23 cellular contexts compared by ENCODE assay signal in the genomic region with DNA sequence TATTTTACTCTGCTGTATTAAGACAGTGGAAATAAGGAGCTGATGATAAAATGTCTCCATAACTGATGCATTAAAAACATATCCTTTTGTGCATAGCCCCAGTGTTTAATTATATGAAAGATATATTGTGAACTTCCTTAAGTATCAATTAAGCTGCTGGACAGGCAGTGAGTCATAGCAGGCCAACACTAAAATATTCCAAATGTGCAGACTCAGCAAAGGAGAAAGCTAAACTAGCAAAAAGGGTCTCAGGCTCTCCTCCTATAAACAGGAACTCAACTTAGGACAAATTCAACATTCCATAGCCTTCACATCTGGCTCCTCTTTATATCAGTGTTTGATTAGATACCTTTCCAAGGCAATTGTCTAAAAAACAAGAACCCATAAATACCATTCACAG. TPM values are rescaled to one million over a fixed set of nuclear protein-coding genes. Genes with fewer than 3 reads are reported as not detected.
A peak's percentile ranks its signal among the peaks of the same experiment; 100 is the strongest.
DNase-seq lines count a peak whose midpoint lies in the region; ATAC-seq, FAIRE-seq and TF ChIP-seq lines count a peak whose summit lies in the region.
"Had no signal": no experiment of that assay in that cellular context is flagged by ENCODE, and none has a peak within 500 bp of the region (broad histone marks: within the 10 kb centered on the region; RNA-seq: fewer than 3 reads in every experiment).

No MANE protein-coding gene starts in this region.

- peaks cover 31% of the 10 kb centered on the region for H3K9me3 Mint-ChIP-seq in nephron progenitor cell
- H3K9me3 Mint-ChIP-seq in activated CD4-positive, alpha-beta T cell treated with anti-CD3 and anti-CD28 coated beads, Interleukin-2, amount 10 ng/mL, durations not matched to agents 24 days and 14 days = no peaks in the 10 kb centered on the region
- H3K9me3 Mint-ChIP-seq: CD4-positive, alpha-beta memory T cell had no signal

- H3K56ac ChIP-seq in IMR-90 (ENCODE audit: extremely low read depth, insufficient read depth, low read length) = no peak overlapping the region

- H3K36me3 Mint-ChIP-seq in nephron progenitor cell (ENCODE audit: low read depth) = no peaks in the 10 kb centered on the region
- H3K36me3 Mint-ChIP-seq in activated CD4-positive, alpha-beta T cell treated with anti-CD3 and anti-CD28 coated beads, Interleukin-2, amount 10 ng/mL, durations not matched to agents 24 days and 14 days (ENCODE audit: low read depth) = no peaks in the 10 kb centered on the region
- H3K36me3 Mint-ChIP-seq: CD4-positive, alpha-beta memory T cell had no signal

- H3K9ac ChIP-seq in BLaER1 treated with 17β-estradiol and CSF1 and Interleukin-3, amounts not matched to agents 10 nM and 100 nM = no peak overlapping the region
- H3K9ac ChIP-seq in IMR-90 (ENCODE audit: low read depth, low read length) = no peak overlapping the region
- H3K9ac ChIP-seq: SK-N-SH had no signal

- intact Hi-C loops in IMR-90 (cut with micrococcal nuclease) = no loop called here
- intact Hi-C loops in activated CD4-positive, alpha-beta T cell treated with anti-CD3 and anti-CD28 coated beads, Interleukin-2, amount 10 ng/mL, durations not matched to agents 24 days and 14 days (cut with micrococcal nuclease) = no loop called here
- intact Hi-C loops in spleen (cut with DNase I; ENCODE audit: low total_unique reads) = no loop called here
- intact Hi-C loops in heart left ventricle (cut with DNase I) = loop anchor here in 2 of 10 donors (10.0 kb wide), 1 partner anchor 86 kb away; no protein-coding TSS in a partner anchor

- no peak overlapping the region for H2BK5ac ChIP-seq in IMR-90 (ENCODE audit: low read depth, low read length, poor library complexity, severe bottlenecking)

- no peak overlapping the region for H3K4me3 ChIP-seq in BLaER1 treated with 17β-estradiol and CSF1 and Interleukin-3, amounts not matched to agents 10 nM and 100 nM
- H3K4me3 ChIP-seq in IMR-90 (ENCODE audit: insufficient read depth, low read depth, low read length) (no peak overlapping the region), bronchial epithelial cell (ENCODE audit: low read depth, low read length) (no peak overlapping the region), spleen (no peak overlapping the region), heart left ventricle (no peak overlapping the region)

- TF ChIP-seq CTCF in IMR-90 (conservative IDR thresholded peaks at IDR 0.05; ENCODE audit: low read depth, low read length) = no peak
- TF ChIP-seq CTCF in bronchial epithelial cell (IDR thresholded peaks at IDR 0.05; ENCODE audit: insufficient read depth, low read length, severe bottlenecking) = no peak
- TF ChIP-seq CTCF in nephron progenitor cell (IDR thresholded peaks at IDR 0.05) = no peak
- no peak for TF ChIP-seq CTCF in spleen (IDR thresholded peaks at IDR 0.05 in 8 of 11, conservative IDR thresholded peaks at IDR 0.05 in 3 of 11)
- no peak for TF ChIP-seq CTCF in heart left ventricle (IDR thresholded peaks at IDR 0.05)

- no peak overlapping the region for H3K18ac ChIP-seq in IMR-90 (ENCODE audit: low read depth, low read length)

- ATAC-seq in IMR-90 (ENCODE audit: low read depth) = no peak
- no peak for ATAC-seq in GM19023 (IDR thresholded peaks at IDR 0.05; ENCODE audit: unreplicated experiment)
- no peak for ATAC-seq in heart left ventricle
- ATAC-seq: PC-3 had no signal

- H2BK20ac ChIP-seq in IMR-90 (ENCODE audit: low read depth, low read length) = no peak overlapping the region

- no peak overlapping the region for H3K27ac ChIP-seq in BLaER1 treated with 17β-estradiol and CSF1 and Interleukin-3, amounts not matched to agents 10 nM and 100 nM
- H3K27ac ChIP-seq in IMR-90 (ENCODE audit: insufficient read depth, low read length) = no peak overlapping the region
- H3K27ac ChIP-seq in spleen = peak overlapping the region in 1 of 8 donors; percentile 6
- no peak overlapping the region for H3K27ac ChIP-seq in heart left ventricle

- no peaks in the 10 kb centered on the region for H3K9me1 ChIP-seq in IMR-90 (ENCODE audit: insufficient read depth, low read length)

- H2BK120ac ChIP-seq in IMR-90 (ENCODE audit: low read depth, low read length) = no peak overlapping the region

- H3K23ac ChIP-seq in IMR-90 (ENCODE audit: low read depth, low read length) = no peak overlapping the region

- H2BK15ac ChIP-seq in IMR-90 (ENCODE audit: low read depth, low read length) = no peak overlapping the region

- peak overlapping the region; percentile 0 to 72 (median 30); a peak in 17 of 22 replicates for H3K4me2 ChIP-seq in BLaER1 treated with 17β-estradiol and CSF1 and Interleukin-3, amounts not matched to agents 10 nM and 100 nM
- no peak overlapping the region for H3K4me2 ChIP-seq in IMR-90 (ENCODE audit: low read depth, low read length)
- H3K4me2 ChIP-seq: SK-N-SH had no signal

- in situ Hi-C loops in IMR-90 (cut with MboI; ENCODE audit: low sequenced_read_pairs) = no loop called here

- no peak for FAIRE-seq in bronchial epithelial cell (lab: Jason Lieb, UNC)
- FAIRE-seq: A204.1, G401.6 had no signal

- POLR2A ChIA-PET in IMR-90 (lab: Charles Lee; ENCODE audit: unreplicated experiment) = no interaction called here

- no peaks in the 10 kb centered on the region for H3K36me3 ChIP-seq in BLaER1 treated with 17β-estradiol and CSF1 and Interleukin-3, amounts not matched to agents 10 nM and 100 nM
- no peaks in the 10 kb centered on the region for H3K36me3 ChIP-seq in IMR-90 (ENCODE audit: control insufficient read depth, insufficient read depth, low read length)
- no peaks in the 10 kb centered on the region for H3K36me3 ChIP-seq in bronchial epithelial cell (ENCODE audit: control insufficient read depth, insufficient read depth, low read length)
- no peaks in the 10 kb centered on the region for H3K36me3 ChIP-seq in spleen
- H3K36me3 ChIP-seq in heart left ventricle = no peaks in the 10 kb centered on the region
- H3K36me3 ChIP-seq: BE2C had no signal

- H3K79me1 ChIP-seq in IMR-90 (ENCODE audit: low read depth in 1 of 2, low read length in 2 of 2) = no peaks in the 10 kb centered on the region

- H4K20me1 ChIP-seq in BLaER1 treated with 17β-estradiol and CSF1 and Interleukin-3, amounts not matched to agents 10 nM and 100 nM = 0 out of 22 replicates have a peak, but pooled peaks cover 0 to 10% (median 0%) of the 10 kb centered on the region in 11 experiments
- no peaks in the 10 kb centered on the region for H4K20me1 ChIP-seq in IMR-90 (ENCODE audit: insufficient read depth, low read length)

- no peak overlapping the region for H3K4ac ChIP-seq in IMR-90 (ENCODE audit: low read depth, low read length)

- no peak overlapping the region for H2AK9ac ChIP-seq in IMR-90 (replicated peaks; ENCODE audit: low read depth, low read length, poor library complexity)

- no peak overlapping the region for H3K4me3 Mint-ChIP-seq in nephron progenitor cell
- H3K4me3 Mint-ChIP-seq in activated CD4-positive, alpha-beta T cell treated with anti-CD3 and anti-CD28 coated beads, Interleukin-2, amount 10 ng/mL, durations not matched to agents 24 days and 14 days = no peak overlapping the region

- H3K27me3 ChIP-seq in BLaER1 treated with 17β-estradiol and CSF1 and Interleukin-3, amounts not matched to agents 10 nM and 100 nM = peaks cover 0 to 84% (median 4%) of the 10 kb centered on the region in 11 experiments; a peak in 10 of 22 replicates
- peaks cover 7% of the 10 kb centered on the region for H3K27me3 ChIP-seq in IMR-90 (ENCODE audit: control insufficient read depth, insufficient read depth, low read length)
- no peaks in the 10 kb centered on the region for H3K27me3 ChIP-seq in bronchial epithelial cell (ENCODE audit: control insufficient read depth, insufficient read depth, low read length)
- peaks cover 0 to 19% (median 0%) of the 10 kb centered on the region in 7 donors for H3K27me3 ChIP-seq in spleen (replicated peaks in 1 of 7)
- peaks cover 0 to 34% (median 0%) of the 10 kb centered on the region in 9 donors for H3K27me3 ChIP-seq in heart left ventricle
- H3K27me3 ChIP-seq: BE2C had no signal

- H4K91ac ChIP-seq in IMR-90 (ENCODE audit: insufficient read depth, low read depth, low read length) = no peak overlapping the region

- BruUV-seq in IMR-90 (replicated peaks; lab: Mats Ljungman, UMichigan) = no TSS peak

- peaks cover 5 to 13% (median 8%) of the 10 kb centered on the region in 10 experiments; a peak in 17 of 20 replicates for H3K4me1 ChIP-seq in BLaER1 treated with 17β-estradiol and CSF1 and Interleukin-3, amounts not matched to agents 10 nM and 100 nM
- H3K4me1 ChIP-seq in IMR-90 (ENCODE audit: control insufficient read depth, insufficient read depth, low read length) (no peaks in the 10 kb centered on the region), spleen (peaks cover 0 to 9% (median 0%) of the 10 kb centered on the region in 6 donors), heart left ventricle (no peaks in the 10 kb centered on the region)
- H3K4me1 ChIP-seq: BE2C, Caco-2 had no signal

- H4K5ac ChIP-seq in IMR-90 (ENCODE audit: low read depth, low read length) = no peak overlapping the region

- dilution Hi-C loops in IMR-90 (cut with HindIII; ENCODE audit: low sequenced_read_pairs, unreplicated experiment) = no loop called here

- no peak for TF ChIP-seq POLR2A in IMR-90 (IDR thresholded peaks at IDR 0.05; ENCODE audit: low read depth, low read length)
- TF ChIP-seq POLR2A in spleen (IDR thresholded peaks at IDR 0.05) = no peak
- TF ChIP-seq POLR2A in heart left ventricle (IDR thresholded peaks at IDR 0.05) = no peak

- DNase-seq in IMR-90 (no peak), bronchial epithelial cell (ENCODE audit: low read depth) (peak; percentile 1), nephron progenitor cell (no peak), spleen (no peak), heart left ventricle (no peak)
- no peak for DNase-seq in activated CD4-positive, alpha-beta T cell treated with anti-CD3 and anti-CD28 coated beads, Interleukin-2, amount 10 ng/mL, durations not matched to agents 24 days and 14 days
- DNase-seq: BE2C; Caco-2; CD4-positive, alpha-beta memory T cell; DMS153; H7; Karpas-422; NCI-H1694; NCI-H446 treated with DMSO at 0.1 percent for 48 hours; NCI-H526 treated with DMSO at 0.1 percent for 48 hours; PC-3; SIG-M5; SK-N-SH had no signal

- no peak for TF ChIP-seq RAD21 in IMR-90 (IDR thresholded peaks at IDR 0.05; ENCODE audit: low read length)

- H3K27ac Mint-ChIP-seq in nephron progenitor cell = peak overlapping the region; percentile 57
- no peak overlapping the region for H3K27ac Mint-ChIP-seq in activated CD4-positive, alpha-beta T cell treated with anti-CD3 and anti-CD28 coated beads, Interleukin-2, amount 10 ng/mL, durations not matched to agents 24 days and 14 days
- H3K27ac Mint-ChIP-seq: CD4-positive, alpha-beta memory T cell had no signal

- no peak overlapping the region for H2AFZ ChIP-seq in IMR-90 (replicated peaks; ENCODE audit: low read length, poor library complexity)

- CTCF ChIA-PET in IMR-90 (lab: Yijun Ruan, JAX) = no interaction called here

- no peak overlapping the region for H3K14ac ChIP-seq in IMR-90 (replicated peaks; ENCODE audit: low read depth, low read length)

- no peak overlapping the region for H2AK5ac ChIP-seq in IMR-90 (ENCODE audit: low read depth, low read length)

- no peak overlapping the region for H4K8ac ChIP-seq in IMR-90 (ENCODE audit: low read depth in 2 of 2, low read length in 2 of 2)

- H3K27me3 Mint-ChIP-seq in nephron progenitor cell (ENCODE audit: low read depth, poor library complexity) = peaks cover 5% of the 10 kb centered on the region
- H3K27me3 Mint-ChIP-seq in activated CD4-positive, alpha-beta T cell treated with anti-CD3 and anti-CD28 coated beads, Interleukin-2, amount 10 ng/mL, durations not matched to agents 24 days and 14 days = no peaks in the 10 kb centered on the region
- H3K27me3 Mint-ChIP-seq: CD4-positive, alpha-beta memory T cell had no signal

- no peaks in the 10 kb centered on the region for H3K9me3 ChIP-seq in BLaER1 treated with 17β-estradiol and CSF1 and Interleukin-3, amounts not matched to agents 10 nM and 100 nM (replicated peaks in 1 of 11)
- H3K9me3 ChIP-seq in IMR-90 (ENCODE audit: control insufficient read depth, insufficient read depth, low read length) (no peaks in the 10 kb centered on the region), spleen (no peaks in the 10 kb centered on the region), heart left ventricle (no peaks in the 10 kb centered on the region)
- H3K9me3 ChIP-seq: BE2C, Caco-2, SK-N-SH had no signal

- peaks cover 37% of the 10 kb centered on the region for H3K4me1 Mint-ChIP-seq in nephron progenitor cell
- no peaks in the 10 kb centered on the region for H3K4me1 Mint-ChIP-seq in activated CD4-positive, alpha-beta T cell treated with anti-CD3 and anti-CD28 coated beads, Interleukin-2, amount 10 ng/mL, durations not matched to agents 24 days and 14 days

RNA-seq across cellular contexts. Expression of a gene that starts 15.6 kb away (rescaled TPM):
- total RNA-seq in IMR-90 (2012; rRNA removed) = not detected in 2 replicates
- not detected in 2 replicates for polyA plus RNA-seq in IMR-90 (2012; rRNA removed)
- polyA plus RNA-seq in IMR-90 (2012; cell fraction: cytosol; rRNA removed) = not detected in 2 replicates
- not detected in 2 replicates for polyA plus RNA-seq in IMR-90 (2012; cell fraction: nucleus; rRNA removed; ENCODE audit: low replicate concordance)
- not detected in 2 replicates for total RNA-seq in bronchial epithelial cell
- not detected in 2 replicates for total RNA-seq in activated CD4-positive, alpha-beta T cell treated with anti-CD3 and anti-CD28 coated beads, Interleukin-2, amount 10 ng/mL, durations not matched to agents 24 days and 14 days
- 1 to 10 TPM in 1 of 7 donors, under 1 TPM in 1, not detected in 5; 0.79 to 1.8 TPM for total RNA-seq in spleen
- polyA plus RNA-seq in spleen = under 1 TPM in 1 of 3 donors, not detected in 2; 0.22 TPM
- 1 to 10 TPM in 2 of 9 donors, under 1 TPM in 2, not detected in 5; 0.35 to 1.5 (median 0.89) TPM for total RNA-seq in heart left ventricle
- polyA plus RNA-seq in heart left ventricle = under 1 TPM; 0.08 to 0.15 TPM
- total RNA-seq: Caco-2; CD4-positive, alpha-beta memory T cell; M059J; PC-3 had no signal
- polyA plus RNA-seq: CD4-positive, alpha-beta memory T cell; SK-N-SH had no signal

RNA-seq across cellular contexts. Expression of a gene that starts 36.3 kb away (rescaled TPM):
- 20.1 and 36.1 TPM in 2 replicates for total RNA-seq in IMR-90 (2012; rRNA removed)
- 12.7 and 16.1 TPM in 2 replicates for polyA plus RNA-seq in IMR-90 (2012; rRNA removed)
- polyA plus RNA-seq in IMR-90 (2012; cell fraction: cytosol; rRNA removed) = 4.9 and 5.0 TPM in 2 replicates
- polyA plus RNA-seq in IMR-90 (2012; cell fraction: nucleus; rRNA removed; ENCODE audit: low replicate concordance) = 1.2 and 5.6 TPM in 2 replicates
- total RNA-seq in bronchial epithelial cell = 16.6 and 18.1 TPM in 2 replicates
- total RNA-seq in activated CD4-positive, alpha-beta T cell treated with anti-CD3 and anti-CD28 coated beads, Interleukin-2, amount 10 ng/mL, durations not matched to agents 24 days and 14 days = 0.12 TPM in 1 of 2 replicates, not detected in the other
- 10 to 100 TPM in 5 of 7 donors, 1 to 10 TPM in 2; 6.7 to 20.8 (median 17.3) TPM for total RNA-seq in spleen
- polyA plus RNA-seq in spleen = 1 to 10 TPM; 2.9 to 6.8 (median 4.3) TPM
- total RNA-seq in heart left ventricle = 1 to 10 TPM; 3.2 to 9.0 (median 6.0) TPM
- 1 to 10 TPM; 5.1 to 5.3 TPM for polyA plus RNA-seq in heart left ventricle

RNA-seq across cellular contexts. Expression of a gene that starts 43.7 kb away (rescaled TPM):
- 14.4 and 20.6 TPM in 2 replicates for total RNA-seq in IMR-90 (2012; rRNA removed)
- polyA plus RNA-seq in IMR-90 (2012; rRNA removed) = 43.1 and 45.0 TPM in 2 replicates
- 43.5 and 50.6 TPM in 2 replicates for polyA plus RNA-seq in IMR-90 (2012; cell fraction: cytosol; rRNA removed)
- 70.2 and 72.3 TPM in 2 replicates for polyA plus RNA-seq in IMR-90 (2012; cell fraction: nucleus; rRNA removed; ENCODE audit: low replicate concordance)
- total RNA-seq in bronchial epithelial cell = 9.0 and 31.6 TPM in 2 replicates
- not detected in 2 replicates for total RNA-seq in activated CD4-positive, alpha-beta T cell treated with anti-CD3 and anti-CD28 coated beads, Interleukin-2, amount 10 ng/mL, durations not matched to agents 24 days and 14 days
- 10 to 100 TPM in 6 of 7 donors, 1 to 10 TPM in 1; 7.7 to 57.5 (median 33.3) TPM for total RNA-seq in spleen
- 10 to 100 TPM in 2 of 3 donors, 1 to 10 TPM in 1; 3.7 to 13.4 (median 13.1) TPM for polyA plus RNA-seq in spleen
- total RNA-seq in heart left ventricle = 10 to 100 TPM in 5 of 9 donors, 1 to 10 TPM in 4; 5.9 to 39.1 (median 16.4) TPM
- polyA plus RNA-seq in heart left ventricle = 10 to 100 TPM in 1 of 2 donors, 1 to 10 TPM in 1; 3.4 to 10.5 TPM
- total RNA-seq: CD4-positive, alpha-beta memory T cell had no signal
- polyA plus RNA-seq: CD4-positive, alpha-beta memory T cell had no signal
